12 cellular contexts compared by ENCODE assay signal in the genomic region with DNA sequence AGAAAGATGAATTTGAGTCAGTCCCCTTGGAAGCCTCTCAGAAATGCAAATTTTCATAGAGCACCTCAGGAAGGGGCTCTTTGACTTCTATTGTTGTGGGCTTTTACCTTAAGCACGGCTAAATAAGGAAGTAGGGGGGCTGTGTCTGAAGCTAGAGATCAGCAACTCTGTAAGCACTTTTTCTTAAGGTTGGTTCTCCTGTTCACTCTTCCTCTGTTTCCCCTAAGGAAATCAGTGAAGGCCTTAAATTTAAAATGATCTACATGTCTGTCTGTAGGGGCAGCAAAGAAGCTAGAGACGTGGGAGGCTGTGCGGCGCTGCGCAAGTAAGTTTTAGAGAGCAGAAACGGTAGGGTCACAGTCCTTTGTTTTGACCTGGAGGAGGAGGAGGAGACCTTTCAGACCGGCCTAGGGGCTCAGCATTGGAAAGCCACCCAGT. TPM values are rescaled to one million over a fixed set of nuclear protein-coding genes. Genes with fewer than 3 reads are reported as not detected.
A peak's percentile ranks its signal among the peaks of the same experiment; 100 is the strongest.
DNase-seq lines count a peak whose midpoint lies in the region; ATAC-seq and TF ChIP-seq lines count a peak whose summit lies in the region.
"Had no signal": no experiment of that assay in that cellular context is flagged by ENCODE, and none has a peak within 500 bp of the region (broad histone marks: within the 10 kb centered on the region; RNA-seq: fewer than 3 reads in every experiment).

No MANE protein-coding gene starts in this region.

- TF ChIP-seq CTCF in body of pancreas (IDR thresholded peaks at IDR 0.05) = no peak

- H3K4me1 ChIP-seq in BLaER1 (peaks cover 17% of the 10 kb centered on the region), HUES64 (ENCODE audit: insufficient read depth, low read length) (peaks cover 24% of the 10 kb centered on the region), mesodermal cell (ENCODE audit: control insufficient read depth, insufficient read depth, low read length, poor library complexity, severe bottlenecking) (peaks cover 11% of the 10 kb centered on the region), body of pancreas (peaks cover 8% of the 10 kb centered on the region)

- H3K27me3 ChIP-seq in BLaER1 = peaks cover 14% of the 10 kb centered on the region
- peaks cover 24% of the 10 kb centered on the region for H3K27me3 ChIP-seq in HUES64 (ENCODE audit: insufficient read depth, low read length)
- H3K27me3 ChIP-seq in body of pancreas = no peaks in the 10 kb centered on the region
- H3K27me3 ChIP-seq: vagina had no signal

- no peak for TF ChIP-seq POLR2A in body of pancreas (IDR thresholded peaks at IDR 0.05)

- no peak for ATAC-seq in body of pancreas
- ATAC-seq in GM19395 (IDR thresholded peaks at IDR 0.05; ENCODE audit: unreplicated experiment) = no peak
- ATAC-seq: activated CD8-positive, alpha-beta T cell treated with anti-CD3 and anti-CD28 coated beads for 36 hours had no signal

- H3K4me2 ChIP-seq in BLaER1 = peak overlapping the region; percentile 46

- H3K9me3 ChIP-seq in BLaER1 (peaks cover 9% of the 10 kb centered on the region), HUES64 (ENCODE audit: insufficient read depth, low read depth, low read length) (no peaks in the 10 kb centered on the region), mesodermal cell (ENCODE audit: control insufficient read depth, low read length) (no peaks in the 10 kb centered on the region), body of pancreas (no peaks in the 10 kb centered on the region)
- H3K9me3 ChIP-seq: vagina had no signal

- H3K36me3 ChIP-seq in BLaER1 (no peaks in the 10 kb centered on the region), HUES64 (ENCODE audit: insufficient read depth, low read length) (no peaks in the 10 kb centered on the region), mesodermal cell (ENCODE audit: control insufficient read depth, insufficient read depth, low read length) (no peaks in the 10 kb centered on the region), body of pancreas (replicated peaks in 1 of 2; ENCODE audit: insufficient read depth in 1 of 2, low read depth in 2 of 2) (no peaks in the 10 kb centered on the region)
- H3K36me3 ChIP-seq: vagina had no signal

- WGBS in HUES64 = under 1% methylated on average over 7 of the region's 7 CpGs
- WGBS in mesodermal cell (ENCODE audit: insufficient coverage in 2 of 2), 2 experiments = 3 to 14% methylated on average over 4 to 6 of the region's 7 CpGs
- WGBS in body of pancreas, 2 donors = 63 to 81% methylated on average over 7 of the region's 7 CpGs

- DNase-seq in ecto neural progenitor cell (ENCODE audit: low spot score) (peak; percentile 58), body of pancreas (no peak), NCI-H146 (lab: John Stamatoyannopoulos, UW) (no peak), ureter (ENCODE audit: low spot score) (no peak)
- DNase-seq: activated CD8-positive, alpha-beta T cell treated with anti-CD3 and anti-CD28 coated beads for 36 hours; activated gamma-delta T cell; nucleus accumbens had no signal

- H3K27ac ChIP-seq in BLaER1 (no peak overlapping the region), HUES64 (ENCODE audit: low read depth, low read length) (peak overlapping the region; percentile 77), mesodermal cell (ENCODE audit: low read depth, low read length, severe bottlenecking) (peak overlapping the region; percentile 76), body of pancreas (no peak overlapping the region)
- H3K27ac ChIP-seq: vagina had no signal

- H3K9ac ChIP-seq in BLaER1 (no peak overlapping the region), HUES64 (ENCODE audit: low read depth, low read length) (no peak overlapping the region; the same call in 1 of the 2 replicates)

- intact Hi-C loops in body of pancreas (cut with DNase I) = no loop called here

- 0 out of 2 replicates have a peak, but pooled peaks cover 13% of the 10 kb centered on the region for H4K20me1 ChIP-seq in BLaER1

- H3K4me3 ChIP-seq in BLaER1 (no peak overlapping the region), HUES64 (ENCODE audit: low read length) (peak overlapping the region; percentile 73), mesodermal cell (ENCODE audit: extremely low read depth, insufficient read depth, low read length, poor library complexity, severe bottlenecking) (no peak overlapping the region), body of pancreas (no peak overlapping the region)

RNA-seq across cellular contexts. Expression of a gene that starts 1.2 kb away (rescaled TPM):
- 27.9 TPM for polyA plus RNA-seq in HUES64 (2013, experiment 1 of 2)
- polyA plus RNA-seq in HUES64 (2013, experiment 2 of 2) = 33.3 TPM
- polyA plus RNA-seq in mesodermal cell (2013, experiment 1 of 2) = 24.3 TPM
- polyA plus RNA-seq in mesodermal cell (2013, experiment 2 of 2) = 25.0 TPM
- total RNA-seq in body of pancreas (10 to 100 TPM; 10.9 to 16.1 TPM), ureter (42.0 TPM)

RNA-seq across cellular contexts. Expression of a gene that starts 34.3 kb away (rescaled TPM):
- polyA plus RNA-seq in HUES64 (2013, experiment 1 of 2) = 4.3 TPM
- polyA plus RNA-seq in HUES64 (2013, experiment 2 of 2) = 4.3 TPM
- polyA plus RNA-seq in mesodermal cell (2013, experiment 1 of 2) = 9.6 TPM
- 10.5 TPM for polyA plus RNA-seq in mesodermal cell (2013, experiment 2 of 2)
- 1 to 10 TPM; 3.3 to 5.7 TPM for total RNA-seq in body of pancreas
- total RNA-seq in ureter = 14.0 TPM

Comparison
In these comparisons a context has a peak if more than half of its experiments do, and no peak if none do; other contexts are left out.
1. H3K27ac ChIP-seq: peak in HUES64 (single experiment) and mesodermal cell (single experiment); none in BLaER1 (single experiment) and body of pancreas (0 of 4).